41 cellular contexts compared by ENCODE assay signal in the genomic region with DNA sequence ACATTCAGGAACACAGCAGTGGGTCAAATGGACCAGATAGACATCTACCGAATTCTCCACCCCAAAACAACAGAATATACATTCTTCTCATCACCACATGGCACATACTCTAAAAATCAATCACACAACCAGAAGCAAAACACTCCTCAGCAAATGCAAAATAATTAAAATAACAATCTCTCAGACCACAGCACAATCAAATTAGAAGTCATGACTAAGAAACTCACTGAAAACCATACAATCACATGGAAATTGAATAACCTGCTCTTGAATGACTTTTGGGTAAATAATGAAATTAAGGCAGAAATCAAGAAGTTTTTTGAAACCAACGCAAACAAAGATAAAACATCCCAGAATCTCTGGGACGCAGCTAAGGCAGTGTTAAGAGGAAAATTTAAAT. TPM values are rescaled to one million over a fixed set of nuclear protein-coding genes. Genes with fewer than 3 reads are reported as not detected.
"Had no signal": no experiment of that assay in that cellular context is flagged by ENCODE, and none has a peak within 500 bp of the region (broad histone marks: within the 10 kb centered on the region; RNA-seq: fewer than 3 reads in every experiment).

No MANE protein-coding gene starts in this region.

- H3K36me3 Mint-ChIP-seq: activated naive CD4-positive, alpha-beta T cell treated with anti-CD3 and anti-CD28 coated beads, Interleukin-2, amount 10 ng/mL, durations not matched to agents 7 days and 5 days; activated naive CD4-positive, alpha-beta T cell treated with anti-CD3 and anti-CD28 coated beads, Interleukin-2, amount 50 U/mL, for 24 hours; activated naive CD8-positive, alpha-beta T cell; activated naive CD8-positive, alpha-beta T cell treated with anti-CD3 and anti-CD28 coated beads for 36 hours; activated naive CD8-positive, alpha-beta T cell treated with anti-CD3 and anti-CD28 coated beads, Interleukin-2, amount 10 ng/mL, durations not matched to agents 7 days and 5 days; brain had no signal

- ATAC-seq: activated naive CD4-positive, alpha-beta T cell treated with anti-CD3 and anti-CD28 coated beads, Interleukin-2, amount 50 U/mL, for 72 hours; activated naive CD8-positive, alpha-beta T cell treated with anti-CD3 and anti-CD28 coated beads, Interleukin-2, amount 50 U/mL, for 24 hours; activated T-cell treated with anti-CD3 and anti-CD28 coated beads, Interleukin-2, amount 50 U/mL, for 4 hours; activated T-cell treated with anti-CD3 and anti-CD28 coated beads, Interleukin-2, amount 50 U/mL, for 72 hours; activated T-helper 17 cell treated with anti-CD3 and anti-CD28 coated beads, Interleukin-2, amount 50 U/mL, for 72 hours; body of pancreas had no signal

- H3K4me3 Mint-ChIP-seq: activated naive CD4-positive, alpha-beta T cell treated with anti-CD3 and anti-CD28 coated beads for 36 hours; activated naive CD4-positive, alpha-beta T cell treated with anti-CD3 and anti-CD28 coated beads, Interleukin-2, amount 10 ng/mL, durations not matched to agents 7 days and 5 days; activated naive CD4-positive, alpha-beta T cell treated with anti-CD3 and anti-CD28 coated beads, Interleukin-2, amount 50 U/mL, for 24 hours; activated naive CD8-positive, alpha-beta T cell; activated naive CD8-positive, alpha-beta T cell treated with anti-CD3 and anti-CD28 coated beads for 36 hours; activated naive CD8-positive, alpha-beta T cell treated with anti-CD3 and anti-CD28 coated beads, Interleukin-2, amount 10 ng/mL, durations not matched to agents 7 days and 5 days; activated naive CD8-positive, alpha-beta T cell treated with anti-CD3 and anti-CD28 coated beads, Interleukin-2, amount 50 U/mL, for 24 hours; activated T-cell treated with anti-CD3 and anti-CD28 coated beads, Interleukin-2, amount 50 U/mL, for 24 hours; activated T-cell treated with anti-CD3 and anti-CD28 coated beads, Interleukin-2, amount 50 U/mL, for 4 hours; activated T-cell treated with anti-CD3 and anti-CD28 coated beads, Interleukin-2, amount 50 U/mL, for 72 hours; activated T-helper 17 cell treated with anti-CD3 and anti-CD28 coated beads, Interleukin-2, amount 50 U/mL, for 72 hours; brain; central memory CD8-positive, alpha-beta T cell had no signal

- H3K27me3 Mint-ChIP-seq: activated naive CD4-positive, alpha-beta T cell treated with anti-CD3 and anti-CD28 coated beads, Interleukin-2, amount 10 ng/mL, durations not matched to agents 7 days and 5 days; activated naive CD4-positive, alpha-beta T cell treated with anti-CD3 and anti-CD28 coated beads, Interleukin-2, amount 50 U/mL, for 24 hours; activated naive CD8-positive, alpha-beta T cell treated with anti-CD3 and anti-CD28 coated beads for 36 hours; activated naive CD8-positive, alpha-beta T cell treated with anti-CD3 and anti-CD28 coated beads, Interleukin-2, amount 10 ng/mL, durations not matched to agents 7 days and 5 days; activated naive CD8-positive, alpha-beta T cell treated with anti-CD3 and anti-CD28 coated beads, Interleukin-2, amount 50 U/mL, for 24 hours; activated T-cell treated with anti-CD3 and anti-CD28 coated beads, Interleukin-2, amount 50 U/mL, for 24 hours; activated T-helper 17 cell treated with anti-CD3 and anti-CD28 coated beads, Interleukin-2, amount 50 U/mL, for 72 hours had no signal

- H3K27me3 ChIP-seq: adrenal gland, ascending aorta, body of pancreas, brain microvascular endothelial cell, breast epithelium, cardiac muscle cell had no signal

- H3K4me1 Mint-ChIP-seq: activated naive CD4-positive, alpha-beta T cell treated with anti-CD3 and anti-CD28 coated beads, Interleukin-2, amount 10 ng/mL, durations not matched to agents 7 days and 5 days; activated naive CD4-positive, alpha-beta T cell treated with anti-CD3 and anti-CD28 coated beads, Interleukin-2, amount 50 U/mL, for 24 hours; activated naive CD8-positive, alpha-beta T cell treated with anti-CD3 and anti-CD28 coated beads for 36 hours; activated naive CD8-positive, alpha-beta T cell treated with anti-CD3 and anti-CD28 coated beads, Interleukin-2, amount 10 ng/mL, durations not matched to agents 7 days and 5 days; activated naive CD8-positive, alpha-beta T cell treated with anti-CD3 and anti-CD28 coated beads, Interleukin-2, amount 50 U/mL, for 24 hours; activated T-helper 17 cell treated with anti-CD3 and anti-CD28 coated beads, Interleukin-2, amount 50 U/mL, for 72 hours; brain; central memory CD8-positive, alpha-beta T cell had no signal

- H3K9me3 Mint-ChIP-seq: activated naive CD4-positive, alpha-beta T cell treated with anti-CD3 and anti-CD28 coated beads for 36 hours; activated naive CD4-positive, alpha-beta T cell treated with anti-CD3 and anti-CD28 coated beads, Interleukin-2, amount 50 U/mL, for 24 hours; activated naive CD8-positive, alpha-beta T cell treated with anti-CD3 and anti-CD28 coated beads, Interleukin-2, amount 50 U/mL, for 24 hours had no signal

- H3K27ac Mint-ChIP-seq: activated naive CD4-positive, alpha-beta T cell treated with anti-CD3 and anti-CD28 coated beads for 36 hours; activated naive CD4-positive, alpha-beta T cell treated with anti-CD3 and anti-CD28 coated beads, Interleukin-2, amount 10 ng/mL, durations not matched to agents 7 days and 5 days; activated naive CD4-positive, alpha-beta T cell treated with anti-CD3 and anti-CD28 coated beads, Interleukin-2, amount 50 U/mL, for 24 hours; activated naive CD4-positive, alpha-beta T cell treated with anti-CD3 and anti-CD28 coated beads, Interleukin-2, amount 50 U/mL, for 72 hours; activated naive CD8-positive, alpha-beta T cell; activated naive CD8-positive, alpha-beta T cell treated with anti-CD3 and anti-CD28 coated beads for 36 hours; activated naive CD8-positive, alpha-beta T cell treated with anti-CD3 and anti-CD28 coated beads, Interleukin-2, amount 10 ng/mL, durations not matched to agents 7 days and 5 days; activated naive CD8-positive, alpha-beta T cell treated with anti-CD3 and anti-CD28 coated beads, Interleukin-2, amount 50 U/mL, for 24 hours; activated T-cell treated with anti-CD3 and anti-CD28 coated beads, Interleukin-2, amount 50 U/mL, for 24 hours; activated T-cell treated with anti-CD3 and anti-CD28 coated beads, Interleukin-2, amount 50 U/mL, for 72 hours; activated T-helper 17 cell treated with anti-CD3 and anti-CD28 coated beads, Interleukin-2, amount 50 U/mL, for 72 hours; activated T-helper 2 cell treated with anti-CD3 and anti-CD28 coated beads, Interferon-gamma antibody, Interleukin-2, Interleukin-4, amounts not matched to agents 10 μg/mL and 5 μg/mL and 100 μg/mL, durations not matched to agents 14 hours and 24 hours and 36 hours; brain had no signal

- H3K4me3 ChIP-seq: adrenal gland, ascending aorta, body of pancreas, breast epithelium, cardiac muscle cell had no signal

- H3K4me1 ChIP-seq: adrenal gland, ascending aorta, body of pancreas, breast epithelium had no signal

- H3K27ac ChIP-seq: adrenal gland, ascending aorta, body of pancreas, brain microvascular endothelial cell, breast epithelium, cardiac muscle cell had no signal

- DNase-seq: activated effector memory CD4-positive, alpha-beta T cell treated with anti-CD3 and anti-CD28 coated beads, Interleukin-2, amount 50 U/mL, for 16 hours; activated effector memory CD4-positive, alpha-beta T cell treated with Interleukin-2 at 50 U/mL for 16 hours; activated gamma-delta T cell; activated gamma-delta T cell treated with Interleukin-2 at 50 U/mL for 16 hours; activated naive CD4-positive, alpha-beta T cell; activated naive CD4-positive, alpha-beta T cell treated with anti-CD3 and anti-CD28 coated beads for 36 hours; activated naive CD4-positive, alpha-beta T cell treated with anti-CD3 and anti-CD28 coated beads, Interleukin-2, amount 10 ng/mL, durations not matched to agents 7 days and 5 days; activated naive CD4-positive, alpha-beta T cell treated with anti-CD3 and anti-CD28 coated beads, Interleukin-2, amount 50 U/mL, for 16 hours; activated naive CD4-positive, alpha-beta T cell treated with Interleukin-2 at 50 U/mL for 16 hours; activated naive CD8-positive, alpha-beta T cell treated with anti-CD3 and anti-CD28 coated beads for 36 hours; activated naive CD8-positive, alpha-beta T cell treated with anti-CD3 and anti-CD28 coated beads, Interleukin-2, amount 10 ng/mL, durations not matched to agents 7 days and 5 days; activated naive CD8-positive, alpha-beta T cell treated with anti-CD3 and anti-CD28 coated beads, Interleukin-2, amount 50 U/mL, for 24 hours; activated T-cell treated with anti-CD3 and anti-CD28 coated beads, Interleukin-2, amount 50 U/mL, for 24 hours; activated T-cell treated with anti-CD3 and anti-CD28 coated beads, Interleukin-2, amount 50 U/mL, for 4 hours; activated T-cell treated with anti-CD3 and anti-CD28 coated beads, Interleukin-2, amount 50 U/mL, for 48 hours; activated T-cell treated with anti-CD3 and anti-CD28 coated beads, Interleukin-2, amount 50 U/mL, for 72 hours; adrenal gland; amniotic stem cell; amygdala; anterior cingulate cortex; aorta; body of pancreas; brain microvascular endothelial cell; caudate nucleus; central memory CD4-positive, alpha-beta T cell; cerebellar nuclear complex had no signal

- H3K9me3 ChIP-seq: adrenal gland, body of pancreas had no signal

- H3K36me3 ChIP-seq: adrenal gland, ascending aorta, brain microvascular endothelial cell, breast epithelium, cardiac muscle cell had no signal

RNA-seq across cellular contexts. Expression of a gene that starts 49.2 kb away (rescaled TPM):
- total RNA-seq: activated naive CD4-positive, alpha-beta T cell treated with anti-CD3 and anti-CD28 coated beads for 36 hours; activated naive CD4-positive, alpha-beta T cell treated with anti-CD3 and anti-CD28 coated beads, Interleukin-2, amount 50 U/mL, for 72 hours; activated naive CD8-positive, alpha-beta T cell treated with anti-CD3 and anti-CD28 coated beads for 36 hours; activated naive CD8-positive, alpha-beta T cell treated with anti-CD3 and anti-CD28 coated beads, Interleukin-2, amount 10 ng/mL, durations not matched to agents 7 days and 5 days; activated T-cell treated with anti-CD3 and anti-CD28 coated beads, Interleukin-2, amount 50 U/mL, for 4 hours; activated T-cell treated with anti-CD3 and anti-CD28 coated beads, Interleukin-2, amount 50 U/mL, for 72 hours; activated T-helper 17 cell treated with anti-CD3 and anti-CD28 coated beads, Interleukin-2, amount 50 U/mL, for 72 hours; activated T-helper 2 cell treated with anti-CD3 and anti-CD28 coated beads, Interferon-gamma antibody, Interleukin-2, Interleukin-4, amounts not matched to agents 10 μg/mL and 5 μg/mL and 100 μg/mL, durations not matched to agents 14 hours and 24 hours and 36 hours; adrenal gland; aorta; ascending aorta; body of pancreas; breast epithelium; bronchial epithelial cell; cardiac muscle cell; cardiac septum; cerebellum; chondrocyte had no signal
- polyA plus RNA-seq: adipose tissue, adrenal gland, aorta, cardiac muscle cell had no signal
